ENCODE assay signal across 20 cellular contexts in genomic region chr1:29083318-29084195, GRCh38. TPM values are rescaled to one million over a fixed set of nuclear protein-coding genes. Genes with fewer than 3 reads are reported as not detected.
DNase-seq lines count a peak whose midpoint lies in the region; ATAC-seq and FAIRE-seq lines count a peak whose summit lies in the region.
"Had no signal": no experiment of that assay in that cellular context is flagged by ENCODE, and none has a peak within 500 bp of the region (broad histone marks: within the 10 kb centered on the region; RNA-seq: fewer than 3 reads in every experiment).

No MANE protein-coding gene starts in this region.

- no peak overlapping the region for H3K4me3 Mint-ChIP-seq in activated T-cell treated with anti-CD3 and anti-CD28 coated beads, Interleukin-2, amount 50 U/mL, for 72 hours
- no peak overlapping the region for H3K4me3 Mint-ChIP-seq in stimulated activated effector memory CD8-positive, alpha-beta T cell treated with anti-CD3 and anti-CD28 coated beads, Interleukin-12 subunit alpha, Interleukin-12 subunit beta, amount 100 ng/mL, for 72 hours
- H3K4me3 Mint-ChIP-seq: activated CD8-positive, alpha-beta T cell treated with anti-CD3 and anti-CD28 coated beads, Interleukin-2, amount 10 ng/mL, durations not matched to agents 7 days and 5 days; CD4-positive, alpha-beta T cell had no signal

- ATAC-seq in activated T-cell treated with anti-CD3 and anti-CD28 coated beads, Interleukin-2, amount 50 U/mL, for 72 hours (replicated peaks in 1 of 2): no peak
- ATAC-seq in stimulated activated effector memory CD8-positive, alpha-beta T cell treated with anti-CD3 and anti-CD28 coated beads, Interleukin-12 subunit alpha, Interleukin-12 subunit beta, amount 100 ng/mL, for 72 hours: no peak
- ATAC-seq in GM19452 (IDR thresholded peaks at IDR 0.05; ENCODE audit: unreplicated experiment): no peak
- ATAC-seq: A549; activated CD8-positive, alpha-beta T cell treated with anti-CD3 and anti-CD28 coated beads, Interleukin-2, amount 10 ng/mL, durations not matched to agents 7 days and 5 days; heart left ventricle had no signal

- no peaks in the 10 kb centered on the region for H3K9me3 Mint-ChIP-seq in activated T-cell treated with anti-CD3 and anti-CD28 coated beads, Interleukin-2, amount 50 U/mL, for 72 hours
- no peaks in the 10 kb centered on the region for H3K9me3 Mint-ChIP-seq in stimulated activated effector memory CD8-positive, alpha-beta T cell treated with anti-CD3 and anti-CD28 coated beads, Interleukin-12 subunit alpha, Interleukin-12 subunit beta, amount 100 ng/mL, for 72 hours
- H3K9me3 Mint-ChIP-seq: CD4-positive, alpha-beta T cell had no signal

- H3K27ac Mint-ChIP-seq in activated T-cell treated with anti-CD3 and anti-CD28 coated beads, Interleukin-2, amount 50 U/mL, for 72 hours: peak overlapping the region; percentile 4
- peak overlapping the region; percentile 52 for H3K27ac Mint-ChIP-seq in stimulated activated effector memory CD8-positive, alpha-beta T cell treated with anti-CD3 and anti-CD28 coated beads, Interleukin-12 subunit alpha, Interleukin-12 subunit beta, amount 100 ng/mL, for 72 hours
- H3K27ac Mint-ChIP-seq: activated CD8-positive, alpha-beta T cell treated with anti-CD3 and anti-CD28 coated beads, Interleukin-2, amount 10 ng/mL, durations not matched to agents 7 days and 5 days; CD4-positive, alpha-beta T cell had no signal

- H3K36me3 Mint-ChIP-seq in activated T-cell treated with anti-CD3 and anti-CD28 coated beads, Interleukin-2, amount 50 U/mL, for 72 hours (ENCODE audit: insufficient read depth in 2 of 2): no peaks in the 10 kb centered on the region
- peaks cover 53% of the 10 kb centered on the region for H3K36me3 Mint-ChIP-seq in stimulated activated effector memory CD8-positive, alpha-beta T cell treated with anti-CD3 and anti-CD28 coated beads, Interleukin-12 subunit alpha, Interleukin-12 subunit beta, amount 100 ng/mL, for 72 hours

- DNase-seq in activated T-cell treated with anti-CD3 and anti-CD28 coated beads, Interleukin-2, amount 50 U/mL, for 72 hours: no peak
- DNase-seq in activated T-cell treated with anti-CD3 and anti-CD28 coated beads, Interleukin-2, amount 50 U/mL, for 1 hour: no peak
- DNase-seq in NCI-H524 treated with DMSO at 0.1 percent for 48 hours (lab: John Stamatoyannopoulos, UW) (peak; percentile 45), NCI-H1048 (lab: John Stamatoyannopoulos, UW) (no peak)
- DNase-seq in stimulated activated effector memory CD8-positive, alpha-beta T cell treated with anti-CD3 and anti-CD28 coated beads, Interleukin-12 subunit alpha, Interleukin-12 subunit beta, amount 100 ng/mL, for 72 hours (ENCODE audit: low spot score in 2 of 2): no peak
- no peak for DNase-seq in stimulated activated CD4-positive, alpha-beta T cell treated with anti-CD3 and anti-CD28 coated beads, Interleukin-4, amount 100 ng/mL, for 1 hour
- DNase-seq: activated CD8-positive, alpha-beta T cell treated with anti-CD3 and anti-CD28 coated beads, Interleukin-2, amount 10 ng/mL, durations not matched to agents 7 days and 5 days; amniotic stem cell; CD4-positive, alpha-beta T cell; DMS79; esophagus squamous epithelium; heart left ventricle; IMR-90; NCI-H187 treated with DMSO at 0.1 percent for 48 hours; NCI-H510A; SHP77 had no signal

- H3K4me1 Mint-ChIP-seq in activated T-cell treated with anti-CD3 and anti-CD28 coated beads, Interleukin-2, amount 50 U/mL, for 72 hours (ENCODE audit: low read depth): peaks cover 7% of the 10 kb centered on the region
- H3K4me1 Mint-ChIP-seq in stimulated activated effector memory CD8-positive, alpha-beta T cell treated with anti-CD3 and anti-CD28 coated beads, Interleukin-12 subunit alpha, Interleukin-12 subunit beta, amount 100 ng/mL, for 72 hours: no peaks in the 10 kb centered on the region

- no peaks in the 10 kb centered on the region for H3K27me3 Mint-ChIP-seq in activated T-cell treated with anti-CD3 and anti-CD28 coated beads, Interleukin-2, amount 50 U/mL, for 72 hours (ENCODE audit: low read depth)
- H3K27me3 Mint-ChIP-seq: CD4-positive, alpha-beta T cell had no signal

- peak; percentile 82 for FAIRE-seq in endometrium (lab: Jason Lieb, UNC)
- FAIRE-seq: A549 had no signal

RNA-seq across cellular contexts. Expression of gene TMEM200B, which starts 40.1 kb away (rescaled TPM):
- under 1 TPM; 0.36 to 0.46 TPM for total RNA-seq in activated T-cell treated with anti-CD3 and anti-CD28 coated beads, Interleukin-2, amount 50 U/mL, for 72 hours
- total RNA-seq: activated CD8-positive, alpha-beta T cell treated with anti-CD3 and anti-CD28 coated beads, Interleukin-2, amount 10 ng/mL, durations not matched to agents 7 days and 5 days; CD4-positive, alpha-beta T cell; T-helper 2 cell treated with Interferon-gamma antibody and Interleukin-4, amounts not matched to agents 100 ng/mL and 5 ng/mL, for 36 hours had no signal
